14 cellular contexts compared by ENCODE assay signal in genomic region chr4:55503164-55503563, GRCh38.
DNase-seq lines count a peak whose midpoint lies in the region; ATAC-seq, FAIRE-seq and TF ChIP-seq lines count a peak whose summit lies in the region.
"Had no signal": no experiment of that assay in that cellular context is flagged by ENCODE, and none has a peak within 500 bp of the region (broad histone marks: within the 10 kb centered on the region; RNA-seq: fewer than 3 reads in every experiment).

No MANE protein-coding gene starts in this region.

- TF ChIP-seq CTCF in fibroblast of mammary gland (conservative IDR thresholded peaks at IDR 0.05; ENCODE audit: control insufficient read depth, insufficient read depth, low read depth, low read length), result no peak

- peak; percentile 62 for FAIRE-seq in RCC 7860 (lab: Jason Lieb, UNC)

- no peak overlapping the region for H3K4me3 ChIP-seq in fibroblast of mammary gland (ENCODE audit: control insufficient read depth, low read depth, low read length)
- H3K4me3 ChIP-seq: PC-9 had no signal

- H3K4me3 Mint-ChIP-seq in stimulated activated naive CD8-positive, alpha-beta T cell treated with anti-CD3 and anti-CD28 coated beads, Interleukin-15, Interleukin-2, amounts not matched to agents 100 ng/mL and 50 ng/mL, for 24 hours, result no peak overlapping the region
- H3K4me3 Mint-ChIP-seq: H9; stimulated activated memory B cell treated with anti-CD40 and anti-IgM and Interleukin-4, amounts not matched to agents 10 μg/mL and 1 μg/mL and 100 μg/mL, for 72 hours had no signal

- peaks cover 32% of the 10 kb centered on the region for H3K36me3 Mint-ChIP-seq in stimulated activated naive CD8-positive, alpha-beta T cell treated with anti-CD3 and anti-CD28 coated beads, Interleukin-15, Interleukin-2, amounts not matched to agents 100 ng/mL and 50 ng/mL, for 24 hours (ENCODE audit: low read depth)

- ATAC-seq in GM21576 (IDR thresholded peaks at IDR 0.05; ENCODE audit: unreplicated experiment), result no peak
- ATAC-seq: stimulated activated memory B cell treated with anti-CD40 and anti-IgM and Interleukin-4, amounts not matched to agents 10 μg/mL and 1 μg/mL and 100 μg/mL, for 72 hours had no signal

- H3K4me1 Mint-ChIP-seq in stimulated activated naive CD8-positive, alpha-beta T cell treated with anti-CD3 and anti-CD28 coated beads, Interleukin-15, Interleukin-2, amounts not matched to agents 100 ng/mL and 50 ng/mL, for 24 hours (ENCODE audit: low read depth), result peaks cover 7% of the 10 kb centered on the region

- H3K9me3 Mint-ChIP-seq in stimulated activated naive CD8-positive, alpha-beta T cell treated with anti-CD3 and anti-CD28 coated beads, Interleukin-15, Interleukin-2, amounts not matched to agents 100 ng/mL and 50 ng/mL, for 24 hours, result no peaks in the 10 kb centered on the region
- H3K9me3 Mint-ChIP-seq: H9; stimulated activated memory B cell treated with anti-CD40 and anti-IgM and Interleukin-4, amounts not matched to agents 10 μg/mL and 1 μg/mL and 100 μg/mL, for 72 hours had no signal

- peak; percentile 12 for DNase-seq in NOMO-1 treated with DMSO at 0.1 percent for 48 hours (lab: John Stamatoyannopoulos, UW; ENCODE audit: unreplicated experiment)
- no peak for DNase-seq in NOMO-1 treated with dmso at 0.1 percent for 144 hours (lab: John Stamatoyannopoulos, UW; ENCODE audit: unreplicated experiment)
- DNase-seq in RCC 7860 (ENCODE audit: low spot score), result peak; percentile 65
- DNase-seq in fibroblast of mammary gland (ENCODE audit: low read depth), result peak; percentile 83
- no peak for DNase-seq in NCI-H1436 (lab: John Stamatoyannopoulos, UW)
- DNase-seq in DMS 273 (lab: John Stamatoyannopoulos, UW; ENCODE audit: unreplicated experiment), result no peak
- DNase-seq: 8988T, cortex of kidney, H9, NCI-H187 treated with DMSO at 0.1 percent for 48 hours, PC-9 had no signal

- no peaks in the 10 kb centered on the region for H3K27me3 Mint-ChIP-seq in stimulated activated naive CD8-positive, alpha-beta T cell treated with anti-CD3 and anti-CD28 coated beads, Interleukin-15, Interleukin-2, amounts not matched to agents 100 ng/mL and 50 ng/mL, for 24 hours
- H3K27me3 Mint-ChIP-seq: stimulated activated memory B cell treated with anti-CD40 and anti-IgM and Interleukin-4, amounts not matched to agents 10 μg/mL and 1 μg/mL and 100 μg/mL, for 72 hours had no signal

- peak overlapping the region; percentile 2 for H3K27ac Mint-ChIP-seq in stimulated activated naive CD8-positive, alpha-beta T cell treated with anti-CD3 and anti-CD28 coated beads, Interleukin-15, Interleukin-2, amounts not matched to agents 100 ng/mL and 50 ng/mL, for 24 hours
- H3K27ac Mint-ChIP-seq: H9; stimulated activated memory B cell treated with anti-CD40 and anti-IgM and Interleukin-4, amounts not matched to agents 10 μg/mL and 1 μg/mL and 100 μg/mL, for 72 hours had no signal

Comparison
In these comparisons a context has a peak if more than half of its experiments do, and no peak if none do; other contexts are left out.
1. DNase-seq: peak in NOMO-1 treated with DMSO at 0.1 percent for 48 hours (single experiment), RCC 7860 (single experiment) and fibroblast of mammary gland (single experiment); none in NOMO-1 treated with dmso at 0.1 percent for 144 hours (single experiment), NCI-H1436 (single experiment) and DMS 273 (single experiment).